1 cellular context compared by ENCODE assay signal in the genomic region with DNA sequence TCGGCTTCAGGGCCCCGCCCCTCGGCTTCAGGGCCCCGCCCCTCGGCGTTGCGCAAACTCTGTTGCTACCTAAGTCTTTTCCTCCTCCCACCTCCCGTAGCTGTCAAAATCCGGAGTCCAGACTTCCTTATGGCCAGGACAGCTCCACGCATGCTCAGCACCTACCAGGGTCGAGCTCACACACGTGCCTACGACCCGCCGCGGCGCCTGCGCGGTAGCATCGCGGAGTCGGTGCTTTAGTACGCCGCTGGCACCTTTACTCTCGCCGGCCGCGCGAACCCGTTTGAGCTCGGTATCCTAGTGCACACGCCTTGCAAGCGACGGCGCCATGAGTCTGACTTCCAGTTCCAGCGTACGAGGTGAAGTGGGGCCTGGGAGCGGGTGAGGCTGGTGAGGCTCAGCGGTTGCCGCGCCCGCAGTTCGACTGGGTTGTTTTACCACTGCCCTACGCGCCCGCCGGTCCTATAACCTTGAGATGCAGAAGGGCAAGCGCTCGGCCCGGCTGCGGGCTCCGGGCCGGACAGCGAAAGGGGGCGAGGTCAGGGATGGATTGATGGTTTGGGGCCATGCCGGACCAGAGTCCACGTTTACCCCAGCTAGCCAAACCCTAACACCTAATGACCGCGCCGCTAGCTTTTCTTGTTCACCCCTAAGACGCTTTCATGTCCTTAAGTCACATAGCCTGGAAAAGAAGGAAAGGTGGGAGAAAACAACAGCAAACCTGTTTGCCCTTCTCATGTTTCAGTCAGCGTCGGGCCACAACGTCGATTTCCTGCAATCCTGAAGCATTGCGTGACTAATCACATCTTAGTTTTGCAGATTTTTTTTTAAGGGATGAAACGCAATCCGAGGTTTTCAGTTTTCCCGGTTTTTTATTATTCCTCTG.
TF ChIP-seq lines count a peak whose summit lies in the region.

A gene (plus strand): TSS at position 217 of the 886 bp plus-strand sequence. CDS start 112 bp downstream, at position 329.

TF ChIP-seq in HepG2, 621 proteins besides CTCF, POLR2A, EP300 and RAD21 (continued from another document and continues in another):
- TF ChIP-seq SP1 (IDR thresholded peaks at IDR 0.05) (no peak), SP1 (CRISPR knock-in tag; IDR thresholded peaks at IDR 0.05) (peak; percentile 91), TMF1 (CRISPR knock-in tag; IDR thresholded peaks at IDR 0.05; ENCODE audit: low read depth) (peak; percentile 95), ZSCAN31 (CRISPR knock-in tag; IDR thresholded peaks at IDR 0.05; ENCODE audit: low read depth) (peak; percentile 95), BCL6 (CRISPR knock-in tag; IDR thresholded peaks at IDR 0.05) (peak; percentile 80), YEATS2 (CRISPR knock-in tag; IDR thresholded peaks at IDR 0.05; ENCODE audit: borderline replicate concordance) (no peak), SOX5 (CRISPR knock-in tag; IDR thresholded peaks at IDR 0.05; ENCODE audit: borderline replicate concordance) (peak; percentile 73), ZNF225 (CRISPR knock-in tag; IDR thresholded peaks at IDR 0.05) (peak; percentile 86), ZNF775 (CRISPR knock-in tag; IDR thresholded peaks at IDR 0.05; ENCODE audit: borderline replicate concordance) (0 out of 2 replicates have a peak, but pooled peaks have one; percentile 7), FOXC1 (CRISPR knock-in tag; IDR thresholded peaks at IDR 0.05; ENCODE audit: borderline replicate concordance) (peak; percentile 99), TEAD2 (CRISPR knock-in tag; IDR thresholded peaks at IDR 0.05) (peak; percentile 91; the same call in 1 of the 2 replicates), FOSL1 (CRISPR knock-in tag; IDR thresholded peaks at IDR 0.05; ENCODE audit: borderline replicate concordance) (no peak), ZNF263 (CRISPR knock-in tag; IDR thresholded peaks at IDR 0.05) (peak; percentile 77), ELF1 (CRISPR knock-in tag; IDR thresholded peaks at IDR 0.05) (peak; percentile 81), ZNF274 (CRISPR knock-in tag; IDR thresholded peaks at IDR 0.05) (peak; percentile 92), ZNF614 (CRISPR knock-in tag; IDR thresholded peaks at IDR 0.05; ENCODE audit: borderline replicate concordance) (peak; percentile 90; the same call in 1 of the 2 replicates), ZNF782 (CRISPR knock-in tag; IDR thresholded peaks at IDR 0.05; ENCODE audit: borderline replicate concordance) (peak; percentile 93; the same call in 1 of the 2 replicates), ZNF616 (CRISPR knock-in tag; IDR thresholded peaks at IDR 0.05; ENCODE audit: low read depth) (peak; percentile 92), MED13 (CRISPR knock-in tag; IDR thresholded peaks at IDR 0.05) (peak; percentile 65), ZSCAN25 (CRISPR knock-in tag; IDR thresholded peaks at IDR 0.05) (no peak; the same call in 1 of the 2 replicates), ZNF446 (CRISPR knock-in tag; IDR thresholded peaks at IDR 0.05) (peak; percentile 84; the same call in 1 of the 2 replicates), SKI (IDR thresholded peaks at IDR 0.05; ENCODE audit: partially characterized antibody) (peak; percentile 66), SCMH1 (CRISPR knock-in tag; IDR thresholded peaks at IDR 0.05; ENCODE audit: borderline replicate concordance) (no peak), TRIM24 (CRISPR knock-in tag; IDR thresholded peaks at IDR 0.05) (no peak), ZNF605 (CRISPR knock-in tag; IDR thresholded peaks at IDR 0.05) (peak; percentile 99), GABPB1 (CRISPR knock-in tag; IDR thresholded peaks at IDR 0.05) (peak; percentile 83), RARG (CRISPR knock-in tag; IDR thresholded peaks at IDR 0.05; ENCODE audit: low read depth) (no peak), ZNF354B (CRISPR knock-in tag; IDR thresholded peaks at IDR 0.05) (peak; percentile 86; the same call in 1 of the 2 replicates)
- TF ChIP-seq, protein P1, sequence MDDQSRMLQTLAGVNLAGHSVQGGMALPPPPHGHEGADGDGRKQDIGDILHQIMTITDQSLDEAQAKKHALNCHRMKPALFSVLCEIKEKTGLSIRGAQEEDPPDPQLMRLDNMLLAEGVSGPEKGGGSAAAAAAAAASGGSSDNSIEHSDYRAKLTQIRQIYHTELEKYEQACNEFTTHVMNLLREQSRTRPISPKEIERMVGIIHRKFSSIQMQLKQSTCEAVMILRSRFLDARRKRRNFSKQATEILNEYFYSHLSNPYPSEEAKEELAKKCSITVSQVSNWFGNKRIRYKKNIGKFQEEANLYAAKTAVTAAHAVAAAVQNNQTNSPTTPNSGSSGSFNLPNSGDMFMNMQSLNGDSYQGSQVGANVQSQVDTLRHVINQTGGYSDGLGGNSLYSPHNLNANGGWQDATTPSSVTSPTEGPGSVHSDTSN (CRISPR knock-in tag; IDR thresholded peaks at IDR 0.05; ENCODE audit: borderline replicate concordance): no peak
- TF ChIP-seq, protein P2, sequence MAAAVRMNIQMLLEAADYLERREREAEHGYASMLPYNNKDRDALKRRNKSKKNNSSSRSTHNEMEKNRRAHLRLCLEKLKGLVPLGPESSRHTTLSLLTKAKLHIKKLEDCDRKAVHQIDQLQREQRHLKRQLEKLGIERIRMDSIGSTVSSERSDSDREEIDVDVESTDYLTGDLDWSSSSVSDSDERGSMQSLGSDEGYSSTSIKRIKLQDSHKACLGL (CRISPR knock-in tag; IDR thresholded peaks at IDR 0.05): peak; percentile 97
- TF ChIP-seq, protein P3, sequence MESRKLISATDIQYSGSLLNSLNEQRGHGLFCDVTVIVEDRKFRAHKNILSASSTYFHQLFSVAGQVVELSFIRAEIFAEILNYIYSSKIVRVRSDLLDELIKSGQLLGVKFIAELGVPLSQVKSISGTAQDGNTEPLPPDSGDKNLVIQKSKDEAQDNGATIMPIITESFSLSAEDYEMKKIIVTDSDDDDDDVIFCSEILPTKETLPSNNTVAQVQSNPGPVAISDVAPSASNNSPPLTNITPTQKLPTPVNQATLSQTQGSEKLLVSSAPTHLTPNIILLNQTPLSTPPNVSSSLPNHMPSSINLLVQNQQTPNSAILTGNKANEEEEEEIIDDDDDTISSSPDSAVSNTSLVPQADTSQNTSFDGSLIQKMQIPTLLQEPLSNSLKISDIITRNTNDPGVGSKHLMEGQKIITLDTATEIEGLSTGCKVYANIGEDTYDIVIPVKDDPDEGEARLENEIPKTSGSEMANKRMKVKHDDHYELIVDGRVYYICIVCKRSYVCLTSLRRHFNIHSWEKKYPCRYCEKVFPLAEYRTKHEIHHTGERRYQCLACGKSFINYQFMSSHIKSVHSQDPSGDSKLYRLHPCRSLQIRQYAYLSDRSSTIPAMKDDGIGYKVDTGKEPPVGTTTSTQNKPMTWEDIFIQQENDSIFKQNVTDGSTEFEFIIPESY (CRISPR knock-in tag; IDR thresholded peaks at IDR 0.05): no peak
- TF ChIP-seq, protein P4, sequence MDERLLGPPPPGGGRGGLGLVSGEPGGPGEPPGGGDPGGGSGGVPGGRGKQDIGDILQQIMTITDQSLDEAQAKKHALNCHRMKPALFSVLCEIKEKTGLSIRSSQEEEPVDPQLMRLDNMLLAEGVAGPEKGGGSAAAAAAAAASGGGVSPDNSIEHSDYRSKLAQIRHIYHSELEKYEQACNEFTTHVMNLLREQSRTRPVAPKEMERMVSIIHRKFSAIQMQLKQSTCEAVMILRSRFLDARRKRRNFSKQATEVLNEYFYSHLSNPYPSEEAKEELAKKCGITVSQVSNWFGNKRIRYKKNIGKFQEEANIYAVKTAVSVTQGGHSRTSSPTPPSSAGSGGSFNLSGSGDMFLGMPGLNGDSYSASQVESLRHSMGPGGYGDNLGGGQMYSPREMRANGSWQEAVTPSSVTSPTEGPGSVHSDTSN (CRISPR knock-in tag; IDR thresholded peaks at IDR 0.05): no peak; the same call in 1 of the 2 replicates
- TF ChIP-seq, protein P5, sequence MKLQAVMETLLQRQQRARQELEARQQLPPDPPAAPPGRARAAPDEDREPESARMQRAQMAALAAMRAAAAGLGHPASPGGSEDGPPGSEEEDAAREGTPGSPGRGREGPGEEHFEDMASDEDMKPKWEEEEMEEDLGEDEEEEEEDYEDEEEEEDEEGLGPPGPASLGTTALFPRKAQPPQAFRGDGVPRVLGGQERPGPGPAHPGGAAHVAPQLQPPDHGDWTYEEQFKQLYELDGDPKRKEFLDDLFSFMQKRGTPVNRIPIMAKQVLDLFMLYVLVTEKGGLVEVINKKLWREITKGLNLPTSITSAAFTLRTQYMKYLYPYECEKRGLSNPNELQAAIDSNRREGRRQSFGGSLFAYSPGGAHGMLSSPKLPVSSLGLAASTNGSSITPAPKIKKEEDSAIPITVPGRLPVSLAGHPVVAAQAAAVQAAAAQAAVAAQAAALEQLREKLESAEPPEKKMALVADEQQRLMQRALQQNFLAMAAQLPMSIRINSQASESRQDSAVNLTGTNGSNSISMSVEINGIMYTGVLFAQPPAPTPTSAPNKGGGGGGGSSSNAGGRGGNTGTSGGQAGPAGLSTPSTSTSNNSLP (IDR thresholded peaks at IDR 0.05; ENCODE audit: low read depth, low read length): no peak
- TF ChIP-seq, protein P6, sequence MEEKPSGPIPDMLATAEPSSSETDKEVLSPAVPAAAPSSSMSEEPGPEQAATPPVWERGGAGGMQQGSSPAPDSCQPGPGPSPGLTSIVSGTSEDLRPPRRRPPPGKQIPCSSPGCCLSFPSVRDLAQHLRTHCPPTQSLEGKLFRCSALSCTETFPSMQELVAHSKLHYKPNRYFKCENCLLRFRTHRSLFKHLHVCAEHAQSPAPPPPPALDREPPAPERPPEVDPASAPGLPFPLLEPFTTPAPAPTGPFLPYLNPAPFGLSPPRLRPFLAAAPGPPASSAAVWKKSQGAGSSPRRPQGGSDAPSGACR (CRISPR knock-in tag; IDR thresholded peaks at IDR 0.05): 0 out of 2 replicates have a peak, but pooled peaks have one; percentile 55
- TF ChIP-seq, protein P7, sequence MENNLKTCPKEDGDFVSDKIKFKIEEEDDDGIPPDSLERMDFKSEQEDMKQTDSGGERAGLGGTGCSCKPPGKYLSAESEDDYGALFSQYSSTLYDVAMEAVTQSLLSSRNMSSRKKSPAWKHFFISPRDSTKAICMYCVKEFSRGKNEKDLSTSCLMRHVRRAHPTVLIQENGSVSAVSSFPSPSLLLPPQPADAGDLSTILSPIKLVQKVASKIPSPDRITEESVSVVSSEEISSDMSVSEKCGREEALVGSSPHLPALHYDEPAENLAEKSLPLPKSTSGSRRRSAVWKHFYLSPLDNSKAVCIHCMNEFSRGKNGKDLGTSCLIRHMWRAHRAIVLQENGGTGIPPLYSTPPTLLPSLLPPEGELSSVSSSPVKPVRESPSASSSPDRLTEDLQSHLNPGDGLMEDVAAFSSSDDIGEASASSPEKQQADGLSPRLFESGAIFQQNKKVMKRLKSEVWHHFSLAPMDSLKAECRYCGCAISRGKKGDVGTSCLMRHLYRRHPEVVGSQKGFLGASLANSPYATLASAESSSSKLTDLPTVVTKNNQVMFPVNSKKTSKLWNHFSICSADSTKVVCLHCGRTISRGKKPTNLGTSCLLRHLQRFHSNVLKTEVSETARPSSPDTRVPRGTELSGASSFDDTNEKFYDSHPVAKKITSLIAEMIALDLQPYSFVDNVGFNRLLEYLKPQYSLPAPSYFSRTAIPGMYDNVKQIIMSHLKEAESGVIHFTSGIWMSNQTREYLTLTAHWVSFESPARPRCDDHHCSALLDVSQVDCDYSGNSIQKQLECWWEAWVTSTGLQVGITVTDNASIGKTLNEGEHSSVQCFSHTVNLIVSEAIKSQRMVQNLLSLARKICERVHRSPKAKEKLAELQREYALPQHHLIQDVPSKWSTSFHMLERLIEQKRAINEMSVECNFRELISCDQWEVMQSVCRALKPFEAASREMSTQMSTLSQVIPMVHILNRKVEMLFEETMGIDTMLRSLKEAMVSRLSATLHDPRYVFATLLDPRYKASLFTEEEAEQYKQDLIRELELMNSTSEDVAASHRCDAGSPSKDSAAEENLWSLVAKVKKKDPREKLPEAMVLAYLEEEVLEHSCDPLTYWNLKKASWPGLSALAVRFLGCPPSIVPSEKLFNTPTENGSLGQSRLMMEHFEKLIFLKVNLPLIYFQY (CRISPR knock-in tag; IDR thresholded peaks at IDR 0.05; ENCODE audit: borderline replicate concordance): peak; percentile 87; the same call in 1 of the 2 replicates
- TF ChIP-seq, protein P8, sequence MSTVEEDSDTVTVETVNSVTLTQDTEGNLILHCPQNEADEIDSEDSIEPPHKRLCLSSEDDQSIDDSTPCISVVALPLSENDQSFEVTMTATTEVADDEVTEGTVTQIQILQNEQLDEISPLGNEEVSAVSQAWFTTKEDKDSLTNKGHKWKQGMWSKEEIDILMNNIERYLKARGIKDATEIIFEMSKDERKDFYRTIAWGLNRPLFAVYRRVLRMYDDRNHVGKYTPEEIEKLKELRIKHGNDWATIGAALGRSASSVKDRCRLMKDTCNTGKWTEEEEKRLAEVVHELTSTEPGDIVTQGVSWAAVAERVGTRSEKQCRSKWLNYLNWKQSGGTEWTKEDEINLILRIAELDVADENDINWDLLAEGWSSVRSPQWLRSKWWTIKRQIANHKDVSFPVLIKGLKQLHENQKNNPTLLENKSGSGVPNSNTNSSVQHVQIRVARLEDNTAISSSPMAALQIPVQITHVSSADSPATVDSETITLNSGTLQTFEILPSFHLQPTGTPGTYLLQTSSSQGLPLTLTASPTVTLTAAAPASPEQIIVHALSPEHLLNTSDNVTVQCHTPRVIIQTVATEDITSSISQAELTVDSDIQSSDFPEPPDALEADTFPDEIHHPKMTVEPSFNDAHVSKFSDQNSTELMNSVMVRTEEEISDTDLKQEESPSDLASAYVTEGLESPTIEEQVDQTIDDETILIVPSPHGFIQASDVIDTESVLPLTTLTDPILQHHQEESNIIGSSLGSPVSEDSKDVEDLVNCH (CRISPR knock-in tag; IDR thresholded peaks at IDR 0.05): no peak
- TF ChIP-seq, protein P9, sequence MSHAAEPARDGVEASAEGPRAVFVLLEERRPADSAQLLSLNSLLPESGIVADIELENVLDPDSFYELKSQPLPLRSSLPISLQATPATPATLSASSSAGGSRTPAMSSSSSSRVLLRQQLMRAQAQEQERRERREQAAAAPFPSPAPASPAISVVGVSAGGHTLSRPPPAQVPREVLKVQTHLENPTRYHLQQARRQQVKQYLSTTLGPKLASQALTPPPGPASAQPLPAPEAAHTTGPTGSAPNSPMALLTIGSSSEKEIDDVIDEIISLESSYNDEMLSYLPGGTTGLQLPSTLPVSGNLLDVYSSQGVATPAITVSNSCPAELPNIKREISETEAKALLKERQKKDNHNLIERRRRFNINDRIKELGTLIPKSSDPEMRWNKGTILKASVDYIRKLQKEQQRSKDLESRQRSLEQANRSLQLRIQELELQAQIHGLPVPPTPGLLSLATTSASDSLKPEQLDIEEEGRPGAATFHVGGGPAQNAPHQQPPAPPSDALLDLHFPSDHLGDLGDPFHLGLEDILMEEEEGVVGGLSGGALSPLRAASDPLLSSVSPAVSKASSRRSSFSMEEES (CRISPR knock-in tag; IDR thresholded peaks at IDR 0.05): peak; percentile 88
